Comparison of ENCODE assay signal across 8 cellular contexts in the genomic region with DNA sequence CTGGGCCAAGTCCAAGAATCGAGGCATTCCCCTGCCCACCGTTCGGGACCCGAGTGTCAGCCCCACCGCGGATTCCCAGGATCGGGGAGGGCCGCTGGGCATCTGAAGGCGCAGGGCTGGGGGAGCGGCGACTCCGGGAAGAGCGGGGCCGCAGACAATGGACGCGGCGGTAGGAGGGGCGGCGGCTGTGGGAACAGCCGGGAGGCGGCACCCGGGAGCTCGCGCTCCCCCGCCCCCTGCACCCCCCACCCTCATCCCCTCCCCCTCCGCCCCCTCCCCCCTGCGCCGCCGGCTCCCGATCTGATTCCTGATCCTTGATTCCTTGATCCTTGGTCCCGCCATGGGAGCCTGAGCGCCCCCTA. TPM values are rescaled to one million over a fixed set of nuclear protein-coding genes. Genes with fewer than 3 reads are reported as not detected.
DNase-seq lines count a peak whose midpoint lies in the region; ATAC-seq and TF ChIP-seq lines count a peak whose summit lies in the region.

A gene (plus strand): TSS at position 281 of the 362 bp plus-strand sequence. CDS start 15,274 bp downstream, outside the sequence.

- peak within 1 kb of the TSS in 1 of 4 experiments; percentile 58 for H3K4me3 ChIP-seq in fibroblast of lung (replicated peaks in 1 of 4; ENCODE audit: control extremely low read depth in 1 of 4, insufficient read depth in 1 of 4, low read depth in 3 of 4, low read length in 4 of 4)
- H3K4me3 ChIP-seq in muscle layer of duodenum (ENCODE audit: low read depth in 1 of 2, low read length in 2 of 2) = peak within 1 kb of the TSS; percentile 65 to 81

- peak; percentile 90 for DNase-seq in ELF-1 (ENCODE audit: low read depth, low spot score)
- DNase-seq in NCI-H1417 treated with DMSO at 0.1 percent for 48 hours (lab: John Stamatoyannopoulos, UW) = peak; percentile 15
- peak; percentile 19 for DNase-seq in activated T-cell treated with anti-CD3 and anti-CD28 coated beads for 24 hours (ENCODE audit: low read depth)
- DNase-seq in fibroblast of lung (ENCODE audit: low read depth in 2 of 2) = peak; percentile 53 to 71
- DNase-seq in substantia nigra (lab: John Stamatoyannopoulos, UW) = peak in 45 of 49 donors; percentile 35 to 86 (median 68)

- no peak within 1 kb of the TSS for H3K4me2 ChIP-seq in fibroblast of lung (ENCODE audit: extremely low read depth, insufficient read depth, low read length)

- H3K27ac ChIP-seq in fibroblast of lung (ENCODE audit: insufficient read depth, low read length) (no peak within 1 kb of the TSS), muscle layer of duodenum (ENCODE audit: low read length) (no peak within 1 kb of the TSS), substantia nigra (ENCODE audit: low read depth, low read length, poor library complexity, severe bottlenecking) (peak within 1 kb of the TSS; percentile 79)

- H4K20me1 ChIP-seq in fibroblast of lung (ENCODE audit: control insufficient read depth, extremely low read depth, insufficient read depth, low read length) = no peaks in the 10 kb centered on the region

- H2AFZ ChIP-seq in fibroblast of lung (ENCODE audit: low read length) = no peak within 1 kb of the TSS

- no peaks in the 10 kb centered on the region for H3K79me2 ChIP-seq in fibroblast of lung (ENCODE audit: control insufficient read depth, insufficient read depth, low read length)

- H3K36me3 ChIP-seq in fibroblast of lung (ENCODE audit: control insufficient read depth, insufficient read depth, low read length) (no peaks in the 10 kb centered on the region), muscle layer of duodenum (ENCODE audit: control insufficient read depth in 1 of 2, insufficient read depth in 2 of 2, low read length in 2 of 2) (no peaks in the 10 kb centered on the region)

- no peak for TF ChIP-seq CTCF in fibroblast of lung (conservative IDR thresholded peaks at IDR 0.05 in 1 of 2, IDR thresholded peaks at IDR 0.05 in 1 of 2; ENCODE audit: low read depth in 1 of 2, low read length in 2 of 2)

- H3K9ac ChIP-seq in fibroblast of lung (ENCODE audit: insufficient read depth, low read length) = no peak within 1 kb of the TSS

- peaks cover 40% of the 10 kb centered on the region for H3K27me3 ChIP-seq in fibroblast of lung (ENCODE audit: control insufficient read depth, insufficient read depth, low read length)
- H3K27me3 ChIP-seq in muscle layer of duodenum (ENCODE audit: low read depth, low read length) = no peaks in the 10 kb centered on the region

- H3K9me3 ChIP-seq in fibroblast of lung (ENCODE audit: control insufficient read depth, insufficient read depth, low read depth, low read length) (no peaks in the 10 kb centered on the region), muscle layer of duodenum (ENCODE audit: control insufficient read depth in 1 of 2, low read length in 2 of 2) (no peaks in the 10 kb centered on the region)

- ATAC-seq in GM19351 (IDR thresholded peaks at IDR 0.05; ENCODE audit: unreplicated experiment) = no peak
- no peak for ATAC-seq in GM21447 (IDR thresholded peaks at IDR 0.05; ENCODE audit: unreplicated experiment)

- H3K4me1 ChIP-seq in fibroblast of lung (ENCODE audit: control insufficient read depth, extremely low read depth, insufficient read depth, low read length) (no peaks in the 10 kb centered on the region), muscle layer of duodenum (ENCODE audit: control insufficient read depth in 1 of 2, insufficient read depth in 2 of 2, low read length in 2 of 2) (peaks cover 0 to 15% of the 10 kb centered on the region in 2 donors)

RNA-seq across cellular contexts. Expression of the gene that starts here (rescaled TPM):
- under 0.01 TPM in 1 of 2 replicates, not detected in the other for total RNA-seq in fibroblast of lung
- polyA plus RNA-seq in fibroblast of lung = 0.01 and 0.02 TPM in 2 replicates
- polyA plus RNA-seq in fibroblast of lung (2012) = 0.02 TPM in 1 of 2 replicates, not detected in the other
- polyA minus RNA-seq in fibroblast of lung (ENCODE audit: low replicate concordance) = not detected in 2 replicates

Comparison
In these comparisons a context has a peak if more than half of its experiments do, and no peak if none do; other contexts are left out.
1. Peak in DNase-seq in fibroblast of lung; RNA of the gene not detected or under 1 TPM.
2. DNase-seq: peak in every context shown above with its lines; median percentile 90 in ELF-1; 68 in substantia nigra; 62 in fibroblast of lung; 19 in activated T-cell treated with anti-CD3 and anti-CD28 coated beads for 24 hours; 15 in NCI-H1417 treated with DMSO at 0.1 percent for 48 hours.